Comparison of ENCODE assay signal across 8 cellular contexts in the genomic region with DNA sequence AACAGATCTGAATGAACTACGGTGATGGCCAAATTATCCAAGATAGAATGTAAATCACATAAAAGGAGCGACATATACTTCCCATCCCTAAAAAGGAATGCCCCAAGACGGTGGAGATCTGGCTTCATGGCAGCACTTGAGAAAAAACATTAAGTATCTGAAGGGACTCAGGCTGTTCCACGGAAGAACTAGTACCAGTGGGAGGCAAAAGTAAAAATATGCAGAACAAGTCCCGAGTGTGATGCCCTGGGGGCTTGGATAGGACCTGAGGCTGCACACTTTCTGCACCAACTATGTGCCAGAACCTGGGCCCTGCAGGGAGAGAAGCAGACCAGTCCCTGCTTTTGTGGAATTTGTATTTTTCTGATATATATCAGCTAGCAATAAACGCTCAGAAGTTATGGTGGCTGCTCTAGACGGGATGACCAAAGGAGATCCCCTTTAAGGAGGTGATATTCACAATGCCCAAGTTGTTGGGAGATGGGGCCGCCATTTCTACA. TPM values are rescaled to one million over a fixed set of nuclear protein-coding genes. Genes with fewer than 3 reads are reported as not detected.
DNase-seq lines count a peak whose midpoint lies in the region; ATAC-seq and TF ChIP-seq lines count a peak whose summit lies in the region.

No MANE protein-coding gene starts in this region.

- peaks cover 80% of the 10 kb centered on the region for H3K4me1 Mint-ChIP-seq in CD8-positive, alpha-beta T cell (ENCODE audit: low read depth)

- H3K4me3 ChIP-seq in CD8-positive, alpha-beta T cell (ENCODE audit: low read depth, low read length): peak overlapping the region; percentile 95
- H3K4me3 ChIP-seq in brain microvascular endothelial cell (ENCODE audit: low read depth, low read length) (peak overlapping the region; percentile 71), mucosa of stomach (ENCODE audit: low read length) (peak overlapping the region; percentile 23)

- POLR2A ChIA-PET in CD8-positive, alpha-beta T cell (lab: Charles Lee): interaction anchor here (0.8 to 6.8 kb wide), 10 partner anchors 10 to 57 kb away, joined by 3 to 72 read pairs (median 4); partner anchors contain the start of genes CMTM2 and CMTM3

- no peaks in the 10 kb centered on the region for H3K36me3 ChIP-seq in CD8-positive, alpha-beta T cell (ENCODE audit: insufficient read depth, low read length)
- no peaks in the 10 kb centered on the region for H3K36me3 ChIP-seq in brain microvascular endothelial cell (replicated peaks)
- H3K36me3 ChIP-seq in mucosa of stomach (ENCODE audit: control insufficient read depth, insufficient read depth, low read length): no peaks in the 10 kb centered on the region

- peak overlapping the region; percentile 91 for H3K27ac Mint-ChIP-seq in CD8-positive, alpha-beta T cell

- peak overlapping the region; percentile 78 for H3K9ac ChIP-seq in mucosa of stomach (ENCODE audit: low read length)

- in situ Hi-C loops in brain microvascular endothelial cell (cut with HindIII; ENCODE audit: low pct_ligation_motif_present, low sequenced_read_pairs): no loop called here

- H3K9me3 ChIP-seq in CD8-positive, alpha-beta T cell (ENCODE audit: low read length): no peaks in the 10 kb centered on the region
- no peaks in the 10 kb centered on the region for H3K9me3 ChIP-seq in mucosa of stomach (ENCODE audit: control insufficient read depth, low read length)

- peak overlapping the region; percentile 76 for H3K27ac ChIP-seq in CD8-positive, alpha-beta T cell (ENCODE audit: low read depth, low read length)
- peak overlapping the region; percentile 58 for H3K27ac ChIP-seq in brain microvascular endothelial cell

- CTCF ChIA-PET in CD8-positive, alpha-beta T cell (lab: Charles Lee): interaction anchor here (0.6 to 7.1 kb wide), 17 partner anchors 11 to 99 kb away, joined by 3 to 46 read pairs (median 4); partner anchors contain the start of gene CMTM3

- peak; percentile 1 for ATAC-seq in CD8-positive, alpha-beta T cell
- ATAC-seq in HG03460 (IDR thresholded peaks at IDR 0.05; ENCODE audit: unreplicated experiment) (peak; percentile 7), HG02763 (IDR thresholded peaks at IDR 0.05; ENCODE audit: unreplicated experiment) (no peak), GM18907 (IDR thresholded peaks at IDR 0.05; ENCODE audit: unreplicated experiment) (no peak), GM18519 (IDR thresholded peaks at IDR 0.05; ENCODE audit: low FRiP score, unreplicated experiment) (no peak)

- no peaks in the 10 kb centered on the region for H3K9me3 Mint-ChIP-seq in CD8-positive, alpha-beta T cell

- intact Hi-C loops in CD8-positive, alpha-beta T cell (cut with DNase I, micrococcal nuclease): loop anchor here (1.0 to 5.0 kb wide), 8 partner anchors 30 to 200 kb away; partner anchors contain the start of genes CMTM3 (in 2 of the 2), CMTM4 (in 1 of the 2) and DYNC1LI2 (in 1 of the 2)

- peaks cover 19% of the 10 kb centered on the region for H3K36me3 Mint-ChIP-seq in CD8-positive, alpha-beta T cell

- peak overlapping the region; percentile 94 for H3K4me3 Mint-ChIP-seq in CD8-positive, alpha-beta T cell

- H3K27me3 ChIP-seq in CD8-positive, alpha-beta T cell (ENCODE audit: insufficient read depth, low read length): no peaks in the 10 kb centered on the region
- H3K27me3 ChIP-seq in brain microvascular endothelial cell (replicated peaks) (no peaks in the 10 kb centered on the region), mucosa of stomach (ENCODE audit: control insufficient read depth, insufficient read depth, low read length) (no peaks in the 10 kb centered on the region)

- H3K27me3 Mint-ChIP-seq in CD8-positive, alpha-beta T cell (ENCODE audit: low read depth): no peaks in the 10 kb centered on the region

- TF ChIP-seq CTCF in CD8-positive, alpha-beta T cell (IDR thresholded peaks at IDR 0.05): no peak
- no peak for TF ChIP-seq CTCF in brain microvascular endothelial cell (IDR thresholded peaks at IDR 0.05; ENCODE audit: low read depth, low read length, missing control alignments)

- DNase-seq in CD8-positive, alpha-beta T cell: no peak
- no peak for DNase-seq in brain microvascular endothelial cell
- no peak for DNase-seq in occipital lobe (lab: John Stamatoyannopoulos, UW)

- peaks cover 66% of the 10 kb centered on the region for H3K4me1 ChIP-seq in CD8-positive, alpha-beta T cell (ENCODE audit: insufficient read depth, low read length)
- H3K4me1 ChIP-seq in mucosa of stomach (ENCODE audit: control insufficient read depth, insufficient read depth, low read length): peaks cover 25% of the 10 kb centered on the region

RNA-seq across cellular contexts. Expression of gene CKLF, which starts 0.5 kb away (rescaled TPM):
- 10 to 100 TPM in 1 of 2 experiments, 1 to 10 TPM in 1; 7.9 to 11.1 TPM for total RNA-seq in CD8-positive, alpha-beta T cell
- 37.0 TPM for total RNA-seq in occipital lobe

RNA-seq across cellular contexts. Expression of gene TK2, which starts 1.9 kb away (rescaled TPM):
- total RNA-seq in CD8-positive, alpha-beta T cell: 1 to 10 TPM; 3.3 to 4.4 TPM
- 26.4 TPM for total RNA-seq in occipital lobe

RNA-seq across cellular contexts. Expression of gene CMTM1, which starts 14.4 kb away (rescaled TPM):
- under 1 TPM in 1 of 2 experiments, not detected in 1; 0.61 TPM for total RNA-seq in CD8-positive, alpha-beta T cell
- 2.7 TPM for total RNA-seq in occipital lobe

RNA-seq across cellular contexts. Expression of gene CMTM2, which starts 27.4 kb away (rescaled TPM):
- not detected for total RNA-seq in CD8-positive, alpha-beta T cell
- total RNA-seq in occipital lobe: not detected

RNA-seq across cellular contexts. Expression of gene CMTM3, which starts 52.7 kb away (rescaled TPM):
- 10 to 100 TPM; 40.0 to 40.6 TPM for total RNA-seq in CD8-positive, alpha-beta T cell
- total RNA-seq in occipital lobe: 8.7 TPM

Comparison
In these comparisons a context has a peak if more than half of its experiments do, and no peak if none do; other contexts are left out.
1. ATAC-seq: peak in CD8-positive, alpha-beta T cell (single experiment) and HG03460 (single experiment); none in HG02763 (single experiment), GM18907 (single experiment) and GM18519 (single experiment).
2. H3K4me3 ChIP-seq: peak in every context shown above with its lines; median percentile 95 in CD8-positive, alpha-beta T cell; 71 in brain microvascular endothelial cell; 23 in mucosa of stomach.